21 cellular contexts compared by ENCODE assay signal in the genomic region with DNA sequence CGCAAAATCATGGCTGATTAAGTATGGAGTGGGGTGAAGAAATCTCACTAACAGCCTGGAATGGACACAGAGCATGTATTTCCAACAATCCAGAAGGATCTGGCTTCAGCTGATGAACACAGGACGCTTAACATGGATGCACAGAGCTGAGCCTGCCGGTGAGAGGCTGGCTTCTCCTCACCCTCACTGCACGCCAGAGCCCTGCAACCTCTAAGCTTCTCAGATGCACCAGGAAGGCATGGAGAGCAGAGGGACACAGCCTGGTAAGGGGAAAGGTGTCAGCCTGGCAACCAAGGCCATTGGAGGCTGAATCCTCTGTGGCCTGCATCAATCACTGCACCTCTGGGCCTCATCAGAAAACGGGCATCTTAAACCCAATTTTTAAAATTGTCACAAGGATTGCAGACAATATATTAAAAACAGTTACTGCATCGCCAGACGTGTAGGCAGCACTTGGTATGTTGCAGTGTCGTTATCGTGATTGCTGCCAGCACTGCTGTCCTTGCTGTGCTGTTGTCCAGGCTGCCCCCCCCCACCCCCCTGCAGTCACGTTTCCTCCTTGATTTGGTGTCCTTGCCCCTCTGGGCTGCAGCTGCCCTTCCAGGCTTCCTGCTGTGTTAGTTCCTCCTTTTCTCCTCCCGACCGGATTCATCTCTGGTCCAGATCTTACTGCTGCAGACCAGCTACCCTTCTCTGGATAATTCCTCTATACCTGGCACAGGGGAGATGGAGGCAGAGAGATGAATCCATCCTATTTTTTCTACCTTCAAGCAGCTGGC.
DNase-seq lines count a peak whose midpoint lies in the region; ATAC-seq, FAIRE-seq and TF ChIP-seq lines count a peak whose summit lies in the region.
"Had no signal": no experiment of that assay in that cellular context is flagged by ENCODE, and none has a peak within 500 bp of the region (broad histone marks: within the 10 kb centered on the region; RNA-seq: fewer than 3 reads in every experiment).

No MANE protein-coding gene starts in this region.

- intact Hi-C loops in pancreas (cut with DNase I), result no loop called here

- H3K27me3 ChIP-seq in BLaER1 treated with 17β-estradiol and CSF1 and Interleukin-3, amounts not matched to agents 10 nM and 100 nM, result no peaks in the 10 kb centered on the region
- H3K27me3 ChIP-seq in H9 (ENCODE audit: insufficient read depth, low read length) (no peaks in the 10 kb centered on the region; the same call in 1 of the 2 replicates), pancreas (no peaks in the 10 kb centered on the region)
- H3K27me3 ChIP-seq: SJCRH30 had no signal

- TF ChIP-seq CTCF in H9 (conservative IDR thresholded peaks at IDR 0.05) (no peak), WTC11 (IDR thresholded peaks at IDR 0.05) (no peak), pancreas (IDR thresholded peaks at IDR 0.05) (no peak)

- no peaks in the 10 kb centered on the region for H3K9me3 ChIP-seq in BLaER1 treated with 17β-estradiol and CSF1 and Interleukin-3, amounts not matched to agents 10 nM and 100 nM (replicated peaks in 1 of 11)
- H3K9me3 ChIP-seq in H9 (ENCODE audit: control insufficient read depth, low read depth, low read length) (no peaks in the 10 kb centered on the region), pancreas (no peaks in the 10 kb centered on the region)
- H3K9me3 ChIP-seq: SJCRH30 had no signal

- CTCF ChIA-PET in WTC11 (lab: Charles Lee), result interaction anchor here (0.6 to 0.9 kb wide), 3 partner anchors 13 to 125 kb away, joined by 3 to 4 read pairs (median 3); no protein-coding TSS in a partner anchor
- CTCF ChIA-PET in activated CD8-positive, alpha-beta T cell treated with anti-CD3 and anti-CD28 coated beads, Interleukin-2, amount 10 ng/mL, durations not matched to agents 7 days and 5 days (lab: Charles Lee), result no interaction called here

- H3K4me2 ChIP-seq in BLaER1 treated with 17β-estradiol and CSF1 and Interleukin-3, amounts not matched to agents 10 nM and 100 nM, result peak overlapping the region; percentile 58 to 76 (median 70)
- no peak overlapping the region for H3K4me2 ChIP-seq in H9 (ENCODE audit: insufficient read depth, insufficient read length, low read length)

- H3K18ac ChIP-seq in H9 (ENCODE audit: insufficient read length, low read depth, low read length), result no peak overlapping the region

- H2AFZ ChIP-seq in H9 (ENCODE audit: low read length), result no peak overlapping the region
- H2AFZ ChIP-seq: GM23248 had no signal

- H2BK5ac ChIP-seq in H9 (ENCODE audit: insufficient read length, low read length), result no peak overlapping the region

- H3K27me3 Mint-ChIP-seq in H9 (ENCODE audit: low read depth), result peaks cover under 1% of the 10 kb centered on the region; the same call in 1 of the 2 replicates
- H3K27me3 Mint-ChIP-seq in WTC11 (ENCODE audit: low read depth), result no peaks in the 10 kb centered on the region
- H3K27me3 Mint-ChIP-seq in activated CD8-positive, alpha-beta T cell treated with anti-CD3 and anti-CD28 coated beads, Interleukin-2, amount 10 ng/mL, durations not matched to agents 7 days and 5 days (ENCODE audit: low read depth), result no peaks in the 10 kb centered on the region
- H3K27me3 Mint-ChIP-seq: CD4-positive, CD25-positive, alpha-beta regulatory T cell had no signal

- FAIRE-seq in pancreas (lab: Jason Lieb, UNC), result no peak

- no peaks in the 10 kb centered on the region for H3K79me2 ChIP-seq in H9 (ENCODE audit: insufficient read depth, low read length)

- H3K4me1 Mint-ChIP-seq in H9 (peaks cover 26 to 30% of the 10 kb centered on the region in 2 experiments), WTC11 (peaks cover 31% of the 10 kb centered on the region)
- no peaks in the 10 kb centered on the region for H3K4me1 Mint-ChIP-seq in activated CD8-positive, alpha-beta T cell treated with anti-CD3 and anti-CD28 coated beads, Interleukin-2, amount 10 ng/mL, durations not matched to agents 7 days and 5 days (ENCODE audit: low read depth)
- H3K4me1 Mint-ChIP-seq: CD4-positive, CD25-positive, alpha-beta regulatory T cell had no signal

- no peaks in the 10 kb centered on the region for H3K9me3 Mint-ChIP-seq in H9
- no peaks in the 10 kb centered on the region for H3K9me3 Mint-ChIP-seq in WTC11
- H3K9me3 Mint-ChIP-seq in activated CD8-positive, alpha-beta T cell treated with anti-CD3 and anti-CD28 coated beads, Interleukin-2, amount 10 ng/mL, durations not matched to agents 7 days and 5 days (ENCODE audit: insufficient read depth), result no peaks in the 10 kb centered on the region

- H2AK5ac ChIP-seq in H9 (ENCODE audit: insufficient read length, low read length), result no peak overlapping the region

- no peak overlapping the region for H3K23ac ChIP-seq in H9 (ENCODE audit: insufficient read length, low read depth, low read length)

- H3K36me3 Mint-ChIP-seq in H9 (ENCODE audit: insufficient read depth in 1 of 3, low read depth in 3 of 3) (no peaks in the 10 kb centered on the region), WTC11 (no peaks in the 10 kb centered on the region)
- H3K36me3 Mint-ChIP-seq in activated CD8-positive, alpha-beta T cell treated with anti-CD3 and anti-CD28 coated beads, Interleukin-2, amount 10 ng/mL, durations not matched to agents 7 days and 5 days (ENCODE audit: low read depth), result no peaks in the 10 kb centered on the region
- H3K36me3 Mint-ChIP-seq: CD4-positive, CD25-positive, alpha-beta regulatory T cell had no signal

- no peak overlapping the region for H2BK20ac ChIP-seq in H9 (ENCODE audit: low read depth, low read length, poor library complexity, severe bottlenecking)

- POLR2A ChIA-PET in WTC11 (lab: Charles Lee), result no interaction called here
- POLR2A ChIA-PET in activated CD8-positive, alpha-beta T cell treated with anti-CD3 and anti-CD28 coated beads, Interleukin-2, amount 10 ng/mL, durations not matched to agents 7 days and 5 days (lab: Charles Lee), result no interaction called here

- H3K27ac Mint-ChIP-seq in H9 (no peak overlapping the region), WTC11 (no peak overlapping the region)
- no peak overlapping the region for H3K27ac Mint-ChIP-seq in activated CD8-positive, alpha-beta T cell treated with anti-CD3 and anti-CD28 coated beads, Interleukin-2, amount 10 ng/mL, durations not matched to agents 7 days and 5 days
- H3K27ac Mint-ChIP-seq: CD4-positive, CD25-positive, alpha-beta regulatory T cell; HFFc6 had no signal

- peaks cover 41 to 64% (median 57%) of the 10 kb centered on the region in 10 experiments for H3K4me1 ChIP-seq in BLaER1 treated with 17β-estradiol and CSF1 and Interleukin-3, amounts not matched to agents 10 nM and 100 nM
- peaks cover 9% of the 10 kb centered on the region; the same call in 1 of the 2 replicates for H3K4me1 ChIP-seq in H9 (ENCODE audit: insufficient read depth, low read length)
- no peaks in the 10 kb centered on the region for H3K4me1 ChIP-seq in pancreas

- no peak overlapping the region for H2BK12ac ChIP-seq in H9 (ENCODE audit: insufficient read length, low read depth, low read length)

- H3K27ac ChIP-seq in BLaER1 treated with 17β-estradiol and CSF1 and Interleukin-3, amounts not matched to agents 10 nM and 100 nM, result no peak overlapping the region
- H3K27ac ChIP-seq in H9 (ENCODE audit: insufficient read length, low read depth, low read length) (no peak overlapping the region), pancreas (no peak overlapping the region)
- H3K27ac ChIP-seq: GM23248, SJCRH30 had no signal

- no peak overlapping the region for H2BK15ac ChIP-seq in H9 (ENCODE audit: low read depth, low read length)

- no peak overlapping the region for H2BK120ac ChIP-seq in H9 (ENCODE audit: low read depth, low read length, poor library complexity, severe bottlenecking)

- H3K9ac ChIP-seq in BLaER1 treated with 17β-estradiol and CSF1 and Interleukin-3, amounts not matched to agents 10 nM and 100 nM, result no peak overlapping the region
- no peak overlapping the region for H3K9ac ChIP-seq in H9 (ENCODE audit: extremely low read depth, insufficient read length, low read length)
- H3K9ac ChIP-seq: GM23248 had no signal

- no peak overlapping the region for H3K4ac ChIP-seq in H9 (ENCODE audit: low read depth, low read length)

- peak; percentile 51 for ATAC-seq in WTC11
- no peak for ATAC-seq in pancreas
- ATAC-seq in activated CD8-positive, alpha-beta T cell treated with anti-CD3 and anti-CD28 coated beads, Interleukin-2, amount 10 ng/mL, durations not matched to agents 7 days and 5 days, result no peak
- ATAC-seq: Panc1 had no signal

- H3K4me3 Mint-ChIP-seq in H9 (no peak overlapping the region), WTC11 (no peak overlapping the region)
- no peak overlapping the region for H3K4me3 Mint-ChIP-seq in activated CD8-positive, alpha-beta T cell treated with anti-CD3 and anti-CD28 coated beads, Interleukin-2, amount 10 ng/mL, durations not matched to agents 7 days and 5 days
- H3K4me3 Mint-ChIP-seq: CD4-positive, CD25-positive, alpha-beta regulatory T cell; HFFc6 had no signal

- H3K56ac ChIP-seq in H9 (ENCODE audit: insufficient read length, low read depth, low read length), result no peak overlapping the region

- H4K5ac ChIP-seq in H9 (ENCODE audit: insufficient read length, low read depth, low read length), result no peak overlapping the region

- no peaks in the 10 kb centered on the region for H4K20me1 ChIP-seq in BLaER1 treated with 17β-estradiol and CSF1 and Interleukin-3, amounts not matched to agents 10 nM and 100 nM
- no peaks in the 10 kb centered on the region for H4K20me1 ChIP-seq in H9 (ENCODE audit: control insufficient read depth, insufficient read depth, insufficient read length)

- no CpG with 5 or more reads among the region's 12 CpGs for WGBS in H9 (ENCODE audit: extremely low coverage, insufficient read length, low lambda C conversion rate)
- WGBS in pancreas, 2 donors, result 67 to 72% methylated on average over 12 of the region's 12 CpGs

- DNase-seq in H9, result no peak
- DNase-seq in WTC11 (ENCODE audit: low spot score), result no peak
- peak; percentile 13 for DNase-seq in inferior parietal cortex (ENCODE audit: extremely low spot score)
- no peak for DNase-seq in NCI-H1694 (lab: John Stamatoyannopoulos, UW)
- no peak for DNase-seq in pancreas
- no peak for DNase-seq in ecto neural progenitor cell (ENCODE audit: low spot score)
- no peak for DNase-seq in activated CD8-positive, alpha-beta T cell treated with anti-CD3 and anti-CD28 coated beads, Interleukin-2, amount 10 ng/mL, durations not matched to agents 7 days and 5 days
- DNase-seq: CD4-positive, CD25-positive, alpha-beta regulatory T cell; COR-L47; GDM1; GM23248; HFFc6; KBM-7; NCI-H1105 treated with DMSO at 0.1 percent for 48 hours; NCI-H187 treated with DMSO at 0.1 percent for 48 hours; NCI-H345; NCI-H524 treated with DMSO at 0.1 percent for 48 hours; SJCRH30; SW 1271 had no signal

- H3T11ph ChIP-seq in H9 (ENCODE audit: low read length), result no peak overlapping the region

- no peaks in the 10 kb centered on the region for H3K23me2 ChIP-seq in H9 (ENCODE audit: insufficient read length, low read depth, low read length, poor library complexity, severe bottlenecking)

- no peak overlapping the region for H3K4me3 ChIP-seq in BLaER1 treated with 17β-estradiol and CSF1 and Interleukin-3, amounts not matched to agents 10 nM and 100 nM
- H3K4me3 ChIP-seq in pancreas, result no peak overlapping the region
- H3K4me3 ChIP-seq: GM23248, SJCRH30 had no signal

- H3K79me1 ChIP-seq in H9 (ENCODE audit: insufficient read depth, low read depth, low read length, poor library complexity, severe bottlenecking), result no peaks in the 10 kb centered on the region

- H4K8ac ChIP-seq in H9 (replicated peaks; ENCODE audit: insufficient read length, low read depth, low read length), result peak overlapping the region; percentile 34

- H4K91ac ChIP-seq in H9 (ENCODE audit: insufficient read length, low read depth, low read length), result no peak overlapping the region

- H3K36me3 ChIP-seq in BLaER1 treated with 17β-estradiol and CSF1 and Interleukin-3, amounts not matched to agents 10 nM and 100 nM, result no peaks in the 10 kb centered on the region
- H3K36me3 ChIP-seq in pancreas, result no peaks in the 10 kb centered on the region
- H3K36me3 ChIP-seq: SJCRH30 had no signal

- no peak overlapping the region for H3K14ac ChIP-seq in H9 (ENCODE audit: insufficient read depth, low read length)
